Comparison of ENCODE assay signal across 1 cellular context in the genomic region with DNA sequence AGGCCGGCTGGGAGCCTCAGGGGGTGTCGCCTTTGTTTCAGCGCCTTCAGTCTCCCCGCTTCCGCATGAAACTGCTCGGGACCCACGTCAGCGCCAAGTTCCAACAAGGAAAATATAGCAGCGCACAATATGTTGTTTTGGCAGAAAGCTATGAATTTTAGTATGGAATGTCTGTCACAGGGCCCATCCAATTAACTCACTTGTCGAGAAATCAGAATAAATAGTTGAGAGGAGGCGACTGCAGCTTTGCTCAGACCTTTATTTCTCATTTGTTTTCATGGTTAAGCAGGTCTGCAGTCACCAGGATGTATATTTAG.
TF ChIP-seq lines count a peak whose summit lies in the region.

No MANE protein-coding gene starts in this region.

TF ChIP-seq in H1, 55 proteins besides CTCF, POLR2A, EP300 and RAD21:
- TF ChIP-seq EGR1 (IDR thresholded peaks at IDR 0.05; ENCODE audit: borderline replicate concordance, low read depth, low read length), result no peak
- TF ChIP-seq KDM1A (IDR thresholded peaks at IDR 0.05; ENCODE audit: borderline replicate concordance, low read length), result no peak
- no peak for TF ChIP-seq SUZ12 (IDR thresholded peaks at IDR 0.05; ENCODE audit: low read length)
